10 cellular contexts compared by ENCODE assay signal in genomic region chr11:130979386-130979972, GRCh38.
DNase-seq lines count a peak whose midpoint lies in the region; ATAC-seq and TF ChIP-seq lines count a peak whose summit lies in the region.
"Had no signal": no experiment of that assay in that cellular context is flagged by ENCODE, and none has a peak within 500 bp of the region (broad histone marks: within the 10 kb centered on the region; RNA-seq: fewer than 3 reads in every experiment).

No MANE protein-coding gene starts in this region.

- H3F3A ChIP-seq in PC-9 (ENCODE audit: insufficient read depth, low read depth) = no peaks in the 10 kb centered on the region

- ATAC-seq in sciatic nerve = no peak

- no peak overlapping the region for H3K27ac ChIP-seq in PC-9
- no peak overlapping the region for H3K27ac ChIP-seq in CD8-positive, alpha-beta memory T cell (ENCODE audit: low read depth, low read length)

- H3K4me1 ChIP-seq in PC-9 (replicated peaks; ENCODE audit: insufficient read depth) = no peaks in the 10 kb centered on the region
- no peaks in the 10 kb centered on the region for H3K4me1 ChIP-seq in CD8-positive, alpha-beta memory T cell (ENCODE audit: insufficient read depth, low read length)

- BruUV-seq in PC-9 (replicated peaks; lab: Mats Ljungman, UMichigan) = no TSS peak

- H3K27me3 Mint-ChIP-seq in CD8-positive, alpha-beta memory T cell = peaks cover 15 to 39% of the 10 kb centered on the region in 2 donors

- no peaks in the 10 kb centered on the region for H3K4me1 Mint-ChIP-seq in CD8-positive, alpha-beta memory T cell

- H3K4me3 ChIP-seq in AG04449 (ENCODE audit: low read depth, low read length) = no peak overlapping the region
- no peak overlapping the region for H3K4me3 ChIP-seq in PC-9
- H3K4me3 ChIP-seq in CD8-positive, alpha-beta memory T cell (ENCODE audit: low read length) = no peak overlapping the region

- no peaks in the 10 kb centered on the region for H3K9me3 ChIP-seq in PC-9 (ENCODE audit: insufficient read depth, low read depth)
- no peaks in the 10 kb centered on the region for H3K9me3 ChIP-seq in CD8-positive, alpha-beta memory T cell (ENCODE audit: low read length)

- intact Hi-C loops in PC-9 (cut with micrococcal nuclease; ENCODE audit: unreplicated experiment) = no loop called here
- intact Hi-C loops in sciatic nerve (cut with DNase I) = no loop called here

- no peak overlapping the region for H3K4me2 ChIP-seq in PC-9

- no peak overlapping the region for H2AFZ ChIP-seq in PC-9

- H3K9me2 ChIP-seq in PC-9 (ENCODE audit: insufficient read depth) = no peaks in the 10 kb centered on the region

- POLR2A ChIA-PET in AG04449 (lab: Yijun Ruan, JAX) = no interaction called here
- POLR2A ChIA-PET in PC-9 (lab: Charles Lee; ENCODE audit: unreplicated experiment) = no interaction called here
- POLR2A ChIA-PET in CD8-positive, alpha-beta memory T cell (lab: Charles Lee) = no interaction called here

- no peaks in the 10 kb centered on the region for H3K79me2 ChIP-seq in PC-9 (ENCODE audit: low read depth)

- CTCF ChIA-PET in AG04449 (lab: Yijun Ruan, JAX) = interaction anchor here (0.8 to 4.9 kb wide), 11 partner anchors 9 to 549 kb away, joined by 3 to 25 read pairs (median 7); partner anchors contain the start of gene SNX19
- CTCF ChIA-PET in PC-9 (lab: Charles Lee) = no interaction called here
- CTCF ChIA-PET in CD8-positive, alpha-beta memory T cell (lab: Charles Lee) = no interaction called here

- H3K36me3 ChIP-seq in PC-9 (ENCODE audit: low read depth) = no peaks in the 10 kb centered on the region
- H3K36me3 ChIP-seq in CD8-positive, alpha-beta memory T cell (ENCODE audit: insufficient read depth, low read length) = no peaks in the 10 kb centered on the region

- in situ Hi-C loops in GM13977 (cut with MboI; ENCODE audit: low pct_unique_long_range_greater_than_20kb, low sequenced_read_pairs, unreplicated experiment) = no loop called here

- peak; percentile 48 for TF ChIP-seq CTCF in AG04449 (IDR thresholded peaks at IDR 0.05; ENCODE audit: insufficient read depth, low read length, missing control alignments)
- peak; percentile 15 for TF ChIP-seq CTCF in GM13977 (IDR thresholded peaks at IDR 0.05; ENCODE audit: extremely low read depth, insufficient read depth, missing control alignments)
- peak; percentile 65 for TF ChIP-seq CTCF in PC-9 (conservative IDR thresholded peaks at IDR 0.05)

- H3K27ac Mint-ChIP-seq in CD8-positive, alpha-beta memory T cell = no peak overlapping the region
- H3K27ac Mint-ChIP-seq: activated naive CD4-positive, alpha-beta T cell treated with anti-CD3 and anti-CD28 coated beads for 36 hours had no signal

- H3K36me3 Mint-ChIP-seq in CD8-positive, alpha-beta memory T cell = peaks cover 0 to 1% (median 0%) of the 10 kb centered on the region in 3 donors

- H4K20me1 ChIP-seq in PC-9 (ENCODE audit: insufficient read depth) = no peaks in the 10 kb centered on the region

- peaks cover 2 to 19% (median 14%) of the 10 kb centered on the region in 5 donors for H3K9me3 Mint-ChIP-seq in CD8-positive, alpha-beta memory T cell

- DNase-seq in AG04449 (ENCODE audit: low read depth, low spot score) = no peak
- DNase-seq in GM13977 (ENCODE audit: low spot score) = no peak
- no peak for DNase-seq in PC-9
- peak; percentile 29 for DNase-seq in fibroblast of the conjunctiva (ENCODE audit: low read depth)
- no peak for DNase-seq in activated CD4-positive, CD25-positive, alpha-beta regulatory T cell (lab: John Stamatoyannopoulos, UW)
- no peak for DNase-seq in activated CD4-positive, alpha-beta T cell treated with anti-CD3 and anti-CD28 coated beads for 4 hours
- no peak for DNase-seq in sciatic nerve (ENCODE audit: low spot score)
- DNase-seq in CD8-positive, alpha-beta memory T cell = no peak
- DNase-seq: activated naive CD4-positive, alpha-beta T cell treated with anti-CD3 and anti-CD28 coated beads for 36 hours; NCI-H2081 treated with DMSO at 0.1 percent for 48 hours had no signal

- peaks cover 47% of the 10 kb centered on the region for H3K27me3 ChIP-seq in PC-9 (ENCODE audit: insufficient read depth, low read depth)
- H3K27me3 ChIP-seq in CD8-positive, alpha-beta memory T cell (ENCODE audit: insufficient read depth, low read length, poor library complexity, severe bottlenecking) = no peaks in the 10 kb centered on the region

- no peak overlapping the region for H3K4me3 Mint-ChIP-seq in CD8-positive, alpha-beta memory T cell
- H3K4me3 Mint-ChIP-seq: activated naive CD4-positive, alpha-beta T cell treated with anti-CD3 and anti-CD28 coated beads for 36 hours had no signal

Comparison
In these comparisons a context has a peak if more than half of its experiments do, and no peak if none do; other contexts are left out.
1. CTCF ChIP-seq: peak in every context shown above with its lines; median percentile 65 in PC-9; 48 in AG04449; 15 in GM13977.